Comparison of ENCODE assay signal across 1 cellular context in the genomic region with DNA sequence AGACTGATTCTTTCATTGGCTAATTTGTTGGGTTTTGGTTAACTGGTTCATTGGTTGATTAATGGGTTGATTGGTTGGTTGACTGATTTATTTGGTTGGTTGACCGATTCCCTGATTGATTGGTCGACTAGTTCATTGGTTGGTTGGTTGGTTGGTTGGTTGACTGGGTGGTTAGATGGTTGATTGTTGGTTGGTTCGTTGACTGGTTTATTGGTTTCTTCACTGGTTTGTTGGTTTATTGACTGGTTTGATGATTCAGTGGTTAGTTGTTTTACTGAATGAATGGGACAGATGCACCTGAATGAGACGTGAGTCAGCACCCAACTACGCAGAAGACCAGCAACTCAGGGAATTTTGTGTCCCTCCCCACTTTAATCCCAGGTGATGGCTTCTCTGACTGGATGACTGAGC.
TF ChIP-seq lines count a peak whose summit lies in the region.

No MANE protein-coding gene starts in this region.

TF ChIP-seq in HEK293T, 16 proteins besides CTCF, POLR2A, EP300 and RAD21 (continued from another document):
- no peak for TF ChIP-seq NFRKB (IDR thresholded peaks at IDR 0.05)
TF ChIP-seq in HEK293T: peak in this region for 1.
